11 cellular contexts compared by ENCODE assay signal in genomic region chr6:151497935-151498726, GRCh38. TPM values are rescaled to one million over a fixed set of nuclear protein-coding genes. Genes with fewer than 3 reads are reported as not detected.
DNase-seq lines count a peak whose midpoint lies in the region; ATAC-seq, FAIRE-seq and TF ChIP-seq lines count a peak whose summit lies in the region.
"Had no signal": no experiment of that assay in that cellular context is flagged by ENCODE, and none has a peak within 500 bp of the region (broad histone marks: within the 10 kb centered on the region; RNA-seq: fewer than 3 reads in every experiment).

No MANE protein-coding gene starts in this region.

- 89 to 95% methylated on average over 1 of the region's 1 CpG for WGBS in pancreas, 2 donors

- no peak for FAIRE-seq in pancreas (lab: Jason Lieb, UNC)

- ATAC-seq in GM18511 (IDR thresholded peaks at IDR 0.05; ENCODE audit: unreplicated experiment) (peak; percentile 69), GM21717 (IDR thresholded peaks at IDR 0.05; ENCODE audit: unreplicated experiment) (peak; percentile 95), HG03558 (IDR thresholded peaks at IDR 0.05; ENCODE audit: extremely low read depth, unreplicated experiment) (peak; percentile 95), pancreas (no peak)

- intact Hi-C loops in pancreas (cut with DNase I): no loop called here

- DNase-seq in epithelial cell of esophagus (ENCODE audit: low read depth): peak; percentile 65
- DNase-seq in islet precursor cell: no peak
- DNase-seq in NCI-H128 (lab: John Stamatoyannopoulos, UW; ENCODE audit: unreplicated experiment): no peak
- no peak for DNase-seq in substantia nigra (lab: John Stamatoyannopoulos, UW)
- DNase-seq in pancreas: no peak

- H3K4me3 ChIP-seq in epithelial cell of esophagus (ENCODE audit: low read length) (no peak overlapping the region), pancreas (no peak overlapping the region)
- H3K4me3 ChIP-seq: skin epidermis, thoracic aorta had no signal

- H3K27ac ChIP-seq in substantia nigra (ENCODE audit: low read depth, low read length, poor library complexity, severe bottlenecking) (no peak overlapping the region), pancreas (peak overlapping the region in 1 of 4 donors; percentile 21)
- H3K27ac ChIP-seq: thoracic aorta had no signal

- peaks cover 0 to 4% (median 0%) of the 10 kb centered on the region in 4 donors for H3K27me3 ChIP-seq in pancreas

- H3K4me1 ChIP-seq in pancreas: peaks cover 0 to 7% (median 7%) of the 10 kb centered on the region in 3 donors

- TF ChIP-seq CTCF in epithelial cell of esophagus (IDR thresholded peaks at IDR 0.05; ENCODE audit: insufficient read depth, low read depth, low read length, missing control alignments): no peak
- TF ChIP-seq CTCF in pancreas (IDR thresholded peaks at IDR 0.05): no peak

- no peaks in the 10 kb centered on the region for H3K9me3 ChIP-seq in pancreas
- H3K9me3 ChIP-seq: thoracic aorta had no signal

- no peaks in the 10 kb centered on the region for H3K36me3 ChIP-seq in pancreas
- H3K36me3 ChIP-seq: thoracic aorta had no signal

RNA-seq across cellular contexts. Expression of gene CCDC170, which starts 4.3 kb away (rescaled TPM):
- total RNA-seq in pancreas: under 1 TPM in 5 of 6 donors, not detected in 1; 0.03 to 0.81 (median 0.40) TPM
- polyA plus RNA-seq in pancreas: under 1 TPM; 0.08 to 0.56 TPM
- total RNA-seq: NCI-H460 had no signal

RNA-seq across cellular contexts. Expression of gene RMND1, which starts 46.2 kb away (rescaled TPM):
- total RNA-seq in pancreas: 10 to 100 TPM in 1 of 6 donors, 1 to 10 TPM in 5; 6.4 to 10.4 (median 7.1) TPM
- polyA plus RNA-seq in pancreas: 10 to 100 TPM; 12.1 to 13.5 TPM

Comparison
In these comparisons a context has a peak if more than half of its experiments do, and no peak if none do; other contexts are left out.
1. ATAC-seq: peak in GM18511 (single experiment), GM21717 (single experiment) and HG03558 (single experiment); none in pancreas (0 of 4).